ENCODE assay signal across 11 cellular contexts in the genomic region with DNA sequence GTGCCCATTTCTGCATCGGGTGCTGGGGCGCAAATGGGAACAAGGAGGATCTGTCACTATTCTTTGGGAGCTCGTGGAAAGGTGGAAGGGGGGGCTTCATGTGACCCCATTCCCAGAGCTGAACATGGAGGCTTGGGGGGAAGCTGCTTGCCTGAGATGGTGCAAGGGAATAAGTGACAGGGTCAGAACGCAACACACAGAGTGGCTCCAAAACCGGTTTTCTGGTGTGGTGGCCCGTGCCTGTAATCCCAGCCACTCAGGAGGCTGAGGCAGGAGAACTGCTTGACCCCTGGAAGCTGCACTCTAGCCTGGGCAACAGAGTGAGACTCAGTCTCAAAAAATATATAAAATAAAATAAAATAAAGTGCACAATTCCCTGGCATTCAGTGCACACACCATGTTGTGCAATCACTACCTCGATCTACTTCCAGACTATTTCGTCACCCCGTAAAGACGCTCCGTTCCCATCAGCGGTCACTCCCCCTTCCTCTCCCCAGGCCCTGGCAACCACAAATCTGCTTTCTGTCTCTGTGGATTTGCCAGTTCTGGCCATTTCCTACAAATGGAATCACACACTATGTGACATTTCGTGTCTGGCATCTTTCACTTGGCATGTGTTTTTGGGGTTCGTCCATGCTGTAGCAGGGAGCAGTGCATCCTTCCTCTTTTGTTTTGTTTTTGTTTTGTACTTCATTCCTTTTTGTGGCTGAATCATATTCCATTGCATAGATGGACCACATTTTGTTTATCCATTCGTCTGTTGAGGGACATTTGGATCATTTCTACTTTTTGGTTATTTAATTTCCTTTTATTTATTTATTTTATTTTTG. TPM values are rescaled to one million over a fixed set of nuclear protein-coding genes. Genes with fewer than 3 reads are reported as not detected.
DNase-seq lines count a peak whose midpoint lies in the region; ATAC-seq, FAIRE-seq and TF ChIP-seq lines count a peak whose summit lies in the region.
"Had no signal": no experiment of that assay in that cellular context is flagged by ENCODE, and none has a peak within 500 bp of the region (broad histone marks: within the 10 kb centered on the region; RNA-seq: fewer than 3 reads in every experiment).

No MANE protein-coding gene starts in this region.

- no TSS peak for BruUV-seq in IMR-90 (replicated peaks; lab: Mats Ljungman, UMichigan)
- no TSS peak for BruUV-seq in K562 (replicated peaks; lab: Mats Ljungman, UMichigan)
- BruUV-seq in HepG2 (replicated peaks; lab: Mats Ljungman, UMichigan) = no TSS peak

- H3K27me3 ChIP-seq in IMR-90 (ENCODE audit: control insufficient read depth, insufficient read depth, low read length) (peaks cover 9% of the 10 kb centered on the region), K562 (ENCODE audit: control insufficient read depth in 2 of 2, insufficient read depth in 2 of 2, low read length in 2 of 2) (peaks cover 36 to 54% of the 10 kb centered on the region in 2 experiments), HepG2 (ENCODE audit: control insufficient read depth in 1 of 2, insufficient read depth in 2 of 2, low read length in 2 of 2) (peaks cover 8 to 28% of the 10 kb centered on the region in 2 experiments), transverse colon (peaks cover 3% of the 10 kb centered on the region)

- dilution Hi-C loops in IMR-90 (cut with HindIII; ENCODE audit: low sequenced_read_pairs, unreplicated experiment) = no loop called here

- H3K79me2 ChIP-seq in K562 (ENCODE audit: control insufficient read depth, insufficient read depth, low read length) (no peaks in the 10 kb centered on the region), HepG2 (ENCODE audit: insufficient read depth, low read length) (no peaks in the 10 kb centered on the region)
- H3K79me2 ChIP-seq: parathyroid adenoma had no signal

- H3K23ac ChIP-seq in IMR-90 (ENCODE audit: low read depth, low read length) = no peak overlapping the region

- H3K36me3 Mint-ChIP-seq in natural killer cell = no peaks in the 10 kb centered on the region

- no peak overlapping the region for H3K18ac ChIP-seq in IMR-90 (ENCODE audit: low read depth, low read length)

- POLR2A ChIA-PET in IMR-90 (lab: Charles Lee; ENCODE audit: unreplicated experiment) (no interaction called here), K562 (lab: Yijun Ruan, JAX) (interaction anchor here (0.5 to 0.6 kb wide), 3 partner anchors 10 to 530 kb away, joined by 3 read pairs; no protein-coding TSS in a partner anchor), HepG2 (lab: Yijun Ruan, JAX) (no interaction called here)

- ATAC-seq in IMR-90 (ENCODE audit: low read depth) = peak; percentile 58
- peak; percentile 31; the same call in 1 of the 3 replicates for ATAC-seq in K562
- ATAC-seq in HepG2 = no peak
- no peak for ATAC-seq in HG02623 (IDR thresholded peaks at IDR 0.05; ENCODE audit: unreplicated experiment)
- ATAC-seq in natural killer cell = no peak

- H4K91ac ChIP-seq in IMR-90 (ENCODE audit: insufficient read depth, low read depth, low read length) = no peak overlapping the region

- no peak overlapping the region for H2AK9ac ChIP-seq in IMR-90 (replicated peaks; ENCODE audit: low read depth, low read length, poor library complexity)

- H3K9me1 ChIP-seq in IMR-90 (ENCODE audit: insufficient read depth, low read length) = no peaks in the 10 kb centered on the region
- peaks cover 4% of the 10 kb centered on the region for H3K9me1 ChIP-seq in K562 (ENCODE audit: control insufficient read depth, insufficient read depth, low read length)

- H3K9ac ChIP-seq in IMR-90 (ENCODE audit: low read depth, low read length) = no peak overlapping the region
- no peak overlapping the region for H3K9ac ChIP-seq in K562 (ENCODE audit: insufficient read depth in 1 of 2, low read depth in 2 of 2, low read length in 2 of 2)
- no peak overlapping the region for H3K9ac ChIP-seq in HepG2 (ENCODE audit: insufficient read depth, low read depth, low read length)
- H3K9ac ChIP-seq: parathyroid adenoma had no signal

- H3K27me3 Mint-ChIP-seq in natural killer cell (ENCODE audit: low read depth in 2 of 2) = peaks cover 0 to 3% of the 10 kb centered on the region in 2 donors

- no peak overlapping the region for H3K27ac ChIP-seq in IMR-90 (ENCODE audit: insufficient read depth, low read length)
- H3K27ac ChIP-seq in K562 (ENCODE audit: extremely low read depth, low read depth, low read length) = no peak overlapping the region
- no peak overlapping the region for H3K27ac ChIP-seq in HepG2 (ENCODE audit: extremely low read length, insufficient read depth, low read length)
- H3K27ac ChIP-seq in transverse colon = peak overlapping the region in 3 of 4 donors; percentile 26 to 57 (median 31)
- H3K27ac ChIP-seq: parathyroid adenoma had no signal

- no peak overlapping the region for H3K27ac Mint-ChIP-seq in natural killer cell
- H3K27ac Mint-ChIP-seq: activated CD4-positive, alpha-beta T cell treated with anti-CD3 and anti-CD28 coated beads, Interleukin-2, amount 10 ng/mL, durations not matched to agents 24 days and 14 days had no signal

- TF ChIP-seq CTCF in IMR-90 (conservative IDR thresholded peaks at IDR 0.05; ENCODE audit: low read depth, low read length) (no peak), K562 (IDR thresholded peaks at IDR 0.05 in 2 of 3, conservative IDR thresholded peaks at IDR 0.05 in 1 of 3; ENCODE audit: insufficient read depth in 2 of 3, low read depth in 1 of 3, low read length in 3 of 3) (no peak), HepG2 (CRISPR knock-in tag; IDR thresholded peaks at IDR 0.05) (no peak), transverse colon (IDR thresholded peaks at IDR 0.05) (no peak), natural killer cell (IDR thresholded peaks at IDR 0.05) (no peak)

- no peak overlapping the region for H2BK15ac ChIP-seq in IMR-90 (ENCODE audit: low read depth, low read length)

- TF ChIP-seq EP300 in K562 (IDR thresholded peaks at IDR 0.05; ENCODE audit: low read length) (no peak), HepG2 (IDR thresholded peaks at IDR 0.05; ENCODE audit: low read depth in 2 of 2, low read length in 2 of 2) (no peak), HepG2 (CRISPR knock-in tag; IDR thresholded peaks at IDR 0.05; ENCODE audit: borderline replicate concordance) (no peak), transverse colon (IDR thresholded peaks at IDR 0.05; ENCODE audit: low read depth) (no peak)

- H3K9me3 ChIP-seq in IMR-90 (ENCODE audit: control insufficient read depth, insufficient read depth, low read length) = no peaks in the 10 kb centered on the region
- H3K9me3 ChIP-seq in K562 (replicated peaks; ENCODE audit: control insufficient read depth, insufficient read depth, low read depth, low read length) = no peaks in the 10 kb centered on the region
- H3K9me3 ChIP-seq in HepG2 (ENCODE audit: low read length) = no peaks in the 10 kb centered on the region
- no peaks in the 10 kb centered on the region for H3K9me3 ChIP-seq in transverse colon

- no peak overlapping the region for H2BK20ac ChIP-seq in IMR-90 (ENCODE audit: low read depth, low read length)

- no peak overlapping the region for H3K14ac ChIP-seq in IMR-90 (replicated peaks; ENCODE audit: low read depth, low read length)

- no peak overlapping the region for H3K4ac ChIP-seq in IMR-90 (ENCODE audit: low read depth, low read length)

- H3K36me3 ChIP-seq in IMR-90 (ENCODE audit: control insufficient read depth, insufficient read depth, low read length) = no peaks in the 10 kb centered on the region
- no peaks in the 10 kb centered on the region for H3K36me3 ChIP-seq in K562 (ENCODE audit: control insufficient read depth, insufficient read depth, low read length)
- no peaks in the 10 kb centered on the region for H3K36me3 ChIP-seq in HepG2 (replicated peaks in 1 of 2; ENCODE audit: control insufficient read depth in 1 of 2, insufficient read depth in 2 of 2, low read length in 2 of 2)
- H3K36me3 ChIP-seq in transverse colon = no peaks in the 10 kb centered on the region

- H2BK5ac ChIP-seq in IMR-90 (ENCODE audit: low read depth, low read length, poor library complexity, severe bottlenecking) = no peak overlapping the region

- no peak overlapping the region for H3K4me3 Mint-ChIP-seq in natural killer cell
- H3K4me3 Mint-ChIP-seq: activated CD4-positive, alpha-beta T cell treated with anti-CD3 and anti-CD28 coated beads, Interleukin-2, amount 10 ng/mL, durations not matched to agents 24 days and 14 days had no signal

- TF ChIP-seq RAD21 in IMR-90 (IDR thresholded peaks at IDR 0.05; ENCODE audit: low read length) = no peak
- no peak for TF ChIP-seq RAD21 in K562 (CRISPR knock-in tag; conservative IDR thresholded peaks at IDR 0.05 in 1 of 2, IDR thresholded peaks at IDR 0.05 in 1 of 2)
- no peak for TF ChIP-seq RAD21 in HepG2 (CRISPR knock-in tag; IDR thresholded peaks at IDR 0.05)

- H3K4me3 ChIP-seq in IMR-90 (ENCODE audit: insufficient read depth, low read depth, low read length) (no peak overlapping the region), K562 (no peak overlapping the region), HepG2 (replicated peaks in 1 of 3; ENCODE audit: insufficient read depth in 1 of 3, low read depth in 2 of 3, low read length in 3 of 3) (no peak overlapping the region), transverse colon (no peak overlapping the region)

- no peak overlapping the region for H4K5ac ChIP-seq in IMR-90 (ENCODE audit: low read depth, low read length)

- CTCF ChIA-PET in IMR-90 (lab: Yijun Ruan, JAX) (no interaction called here), K562 (lab: Yijun Ruan, JAX; ENCODE audit: low intra/inter-chr PET ratio) (no interaction called here), HepG2 (lab: Yijun Ruan, JAX; ENCODE audit: low intra/inter-chr PET ratio, low total read pairs) (no interaction called here)

- no peak for FAIRE-seq in K562 (lab: Jason Lieb, UNC)
- no peak for FAIRE-seq in HepG2 (lab: Jason Lieb, UNC)

- H2BK120ac ChIP-seq in IMR-90 (ENCODE audit: low read depth, low read length) = no peak overlapping the region

- intact Hi-C loops in IMR-90 (cut with micrococcal nuclease) (no loop called here), K562 (cut with micrococcal nuclease) (no loop called here), HepG2 (cut with micrococcal nuclease; ENCODE audit: unreplicated experiment) (no loop called here), transverse colon (cut with DNase I; ENCODE audit: low total_unique reads) (no loop called here), natural killer cell (cut with micrococcal nuclease) (no loop called here)

- H3K4me1 ChIP-seq in IMR-90 (ENCODE audit: control insufficient read depth, insufficient read depth, low read length) = peaks cover 1% of the 10 kb centered on the region; the same call in 1 of the 2 replicates
- peaks cover 0 to 4% of the 10 kb centered on the region in 2 experiments; a peak in 2 of 5 replicates for H3K4me1 ChIP-seq in K562 (replicated peaks in 1 of 2; ENCODE audit: control insufficient read depth in 2 of 2, insufficient read depth in 2 of 2, low read length in 2 of 2)
- H3K4me1 ChIP-seq in HepG2 (ENCODE audit: insufficient read depth, low read length) = peaks cover 66% of the 10 kb centered on the region
- peaks cover 0 to 4% (median 2%) of the 10 kb centered on the region in 4 donors for H3K4me1 ChIP-seq in transverse colon
- H3K4me1 ChIP-seq: parathyroid adenoma had no signal

- WGBS in IMR-90 (ENCODE audit: extremely low coverage in 2 of 2, insufficient read length in 1 of 2), 2 experiments = 14% methylated on average over 6 of the region's 15 CpGs; no CpG with 5 or more reads in 1 of the 2 experiments
- WGBS in K562 (ENCODE audit: insufficient coverage, low coverage, missing lambda C conversion rate) = 3% methylated on average over 15 of the region's 15 CpGs
- WGBS in HepG2 (ENCODE audit: low lambda C conversion rate) = 17% methylated on average over 15 of the region's 15 CpGs
- WGBS in transverse colon (ENCODE audit: low coverage in 1 of 2), 2 donors = 49 to 59% methylated on average over 9 to 15 of the region's 15 CpGs

- no peaks in the 10 kb centered on the region for H4K20me1 ChIP-seq in IMR-90 (ENCODE audit: insufficient read depth, low read length)
- peaks cover 11% of the 10 kb centered on the region; the same call in 1 of the 2 replicates for H4K20me1 ChIP-seq in K562 (replicated peaks; ENCODE audit: control insufficient read depth, insufficient read depth, low read length)
- H4K20me1 ChIP-seq in HepG2 (ENCODE audit: insufficient read depth, low read length) = no peaks in the 10 kb centered on the region

- DNase-seq in IMR-90 (peak; percentile 78), K562 (ENCODE audit: extremely low read depth in 1 of 4, low spot score in 3 of 4) (no peak), HepG2 (ENCODE audit: low spot score) (no peak), transverse colon (peak; percentile 36), NCI-H1092 (lab: John Stamatoyannopoulos, UW) (no peak), natural killer cell (no peak), NCI-H748 (lab: John Stamatoyannopoulos, UW; ENCODE audit: unreplicated experiment) (no peak)
- DNase-seq: activated CD4-positive, alpha-beta T cell treated with anti-CD3 and anti-CD28 coated beads, Interleukin-2, amount 10 ng/mL, durations not matched to agents 24 days and 14 days; NK-92 treated with Interleukin-12 subunit alpha and Interleukin-12 subunit beta, amount 100 ng/mL, for 24 hours had no signal

- H3K79me1 ChIP-seq in IMR-90 (ENCODE audit: low read depth in 1 of 2, low read length in 2 of 2) = no peaks in the 10 kb centered on the region

- H2AK5ac ChIP-seq in IMR-90 (ENCODE audit: low read depth, low read length) = no peak overlapping the region

- H2AFZ ChIP-seq in IMR-90 (replicated peaks; ENCODE audit: low read length, poor library complexity) (peak overlapping the region; percentile 57), K562 (ENCODE audit: low read depth, low read length) (no peak overlapping the region), HepG2 (ENCODE audit: low read length) (no peak overlapping the region)
- H2AFZ ChIP-seq: parathyroid adenoma had no signal

- TF ChIP-seq POLR2A in IMR-90 (IDR thresholded peaks at IDR 0.05; ENCODE audit: low read depth, low read length) = no peak
- TF ChIP-seq POLR2A in K562 (conservative IDR thresholded peaks at IDR 0.05) = no peak
- no peak for TF ChIP-seq POLR2A in HepG2 (IDR thresholded peaks at IDR 0.05; ENCODE audit: insufficient read depth in 1 of 2, low read depth in 2 of 2, low read length in 2 of 2)
- TF ChIP-seq POLR2A in transverse colon (IDR thresholded peaks at IDR 0.05) = no peak

- no peaks in the 10 kb centered on the region for H3K9me3 Mint-ChIP-seq in natural killer cell
- H3K9me3 Mint-ChIP-seq: activated CD4-positive, alpha-beta T cell treated with anti-CD3 and anti-CD28 coated beads, Interleukin-2, amount 10 ng/mL, durations not matched to agents 24 days and 14 days had no signal

- no peak overlapping the region for H4K8ac ChIP-seq in IMR-90 (ENCODE audit: low read depth in 2 of 2, low read length in 2 of 2)

- peaks cover 0 to 5% of the 10 kb centered on the region in 2 donors for H3K4me1 Mint-ChIP-seq in natural killer cell

- in situ Hi-C loops in IMR-90 (cut with MboI; ENCODE audit: low sequenced_read_pairs) (no loop called here), K562 (cut with MboI) (no loop called here), HepG2 (cut with HindIII; ENCODE audit: extremely low pct_ligation_motif_present, low pct_unique_long_range_greater_than_20kb) (no loop called here), transverse colon (cut with MboI; ENCODE audit: low pct_ligation_motif_present in 1 of 4, low pct_unique_long_range_greater_than_20kb in 1 of 4, low sequenced_read_pairs in 3 of 4) (loop anchor here in 1 of 4 donors (25.0 kb wide), 1 partner anchor 197 kb away; a partner anchor contains a TSS)

- no peak overlapping the region for H3K56ac ChIP-seq in IMR-90 (ENCODE audit: extremely low read depth, insufficient read depth, low read length)

- H3K4me2 ChIP-seq in IMR-90 (ENCODE audit: low read depth, low read length) (peak overlapping the region; percentile 14; the same call in 1 of the 2 replicates), K562 (ENCODE audit: insufficient read depth, low read length) (no peak overlapping the region), HepG2 (ENCODE audit: low read depth, low read length) (no peak overlapping the region)

RNA-seq across cellular contexts. Expression of a gene that starts 18.3 kb away (rescaled TPM):
- total RNA-seq in IMR-90 (2012; rRNA removed) (under 0.01 TPM in 2 replicates), K562 (2014; rRNA removed) (not detected in 2 replicates), K562 (2014; rRNA removed; fragmentation: Illumina TruSeq; extraction: Trizol) (not detected in 2 replicates), K562 (2015; rRNA removed; fragmentation: Illumina TruSeq; extraction: Trizol) (not detected in 2 replicates), K562 (2021) (0.07 TPM in 1 of 2 replicates, not detected in the other), HepG2 (2016; rRNA removed; fragmentation: Illumina TruSeq; extraction: Trizol) (0.04 TPM in 1 of 2 replicates, not detected in the other), transverse colon (under 1 TPM in 2 of 4 donors, not detected in 2; 0.32 to 0.55 TPM), natural killer cell (not detected)
- polyA plus RNA-seq in IMR-90 (2012; rRNA removed) (0.34 and 0.43 TPM in 2 replicates), K562 (2011; rRNA removed) (not detected in 2 replicates), K562 (2014; fragmentation: Illumina TruSeq; extraction: Trizol) (not detected in 2 replicates), K562 (2014; fragmentation: Nextera tagmentation; extraction: Ambion mirVana) (not detected), K562 (2014; rRNA removed) (not detected in 2 replicates), HepG2 (2011; rRNA removed) (0.13 and 0.16 TPM in 2 replicates)
- polyA plus RNA-seq in IMR-90 (2012; cell fraction: cytosol; rRNA removed) = 0.16 and 0.34 TPM in 2 replicates
- 0.17 and 0.36 TPM in 2 replicates for polyA plus RNA-seq in IMR-90 (2012; cell fraction: nucleus; rRNA removed; ENCODE audit: low replicate concordance)
- total RNA-seq in K562 (2011; cell fraction: chromatin; rRNA removed; ENCODE audit: low replicate concordance) = not detected in 2 replicates
- not detected in 2 replicates for total RNA-seq in K562 (2011; cell fraction: nucleolus; rRNA removed)
- total RNA-seq in K562 (2011; cell fraction: nucleoplasm; rRNA removed) = not detected in 2 replicates
- polyA plus RNA-seq in K562 (2011; cell fraction: cytosol; rRNA removed) = not detected in 2 replicates
- polyA plus RNA-seq in K562 (2011; cell fraction: nucleus; rRNA removed) = not detected in 2 replicates
- polyA plus RNA-seq in K562 (2012) = not detected in 2 replicates
- polyA minus RNA-seq in K562 (2011; rRNA and poly(A)+ RNA removed) = not detected in 2 replicates
- polyA minus RNA-seq in K562 (2011; cell fraction: cytosol; rRNA and poly(A)+ RNA removed) = not detected in 2 replicates
- polyA minus RNA-seq in K562 (2011; cell fraction: nucleus; rRNA and poly(A)+ RNA removed) = not detected in 2 replicates
- not detected in 2 replicates for total RNA-seq in HepG2 (2016; cell fraction: cytosol; rRNA removed; fragmentation: Illumina TruSeq; extraction: Trizol; ENCODE audit: low read depth)
- total RNA-seq in HepG2 (2016; cell fraction: insoluble cytoplasmic fraction; rRNA removed; fragmentation: Illumina TruSeq; extraction: Trizol) = 0.04 TPM in 1 of 2 replicates, not detected in the other
- not detected in 2 replicates for total RNA-seq in HepG2 (2016; cell fraction: membrane; rRNA removed; fragmentation: Illumina TruSeq; extraction: Trizol)
- total RNA-seq in HepG2 (2016; cell fraction: nucleus; rRNA removed; fragmentation: Illumina TruSeq; extraction: Trizol) = not detected in 2 replicates
- 0.16 and 0.19 TPM in 2 replicates for polyA plus RNA-seq in HepG2 (2011; cell fraction: cytosol; rRNA removed)
- 0.23 and 0.37 TPM in 2 replicates for polyA plus RNA-seq in HepG2 (2011; cell fraction: nucleus; rRNA removed)
- polyA plus RNA-seq in HepG2 (2012) = 0.36 and 0.49 TPM in 2 replicates
- polyA plus RNA-seq in HepG2 (2016; cell fraction: cytosol; fragmentation: Illumina TruSeq; extraction: Trizol; ENCODE audit: low read depth) = not detected in 2 replicates
- polyA plus RNA-seq in HepG2 (2016; cell fraction: insoluble cytoplasmic fraction; fragmentation: Illumina TruSeq; extraction: Trizol; ENCODE audit: low read depth) = not detected in 2 replicates
- 0.08 TPM in 1 of 2 replicates, not detected in the other for polyA plus RNA-seq in HepG2 (2016; cell fraction: membrane; fragmentation: Illumina TruSeq; extraction: Trizol; ENCODE audit: low read depth)
- polyA plus RNA-seq in HepG2 (2016; cell fraction: nucleus; fragmentation: Illumina TruSeq; extraction: Trizol; ENCODE audit: insufficient read depth, low read depth) = 0.31 and 0.66 TPM in 2 replicates
- polyA minus RNA-seq in HepG2 (2011; rRNA and poly(A)+ RNA removed; ENCODE audit: low replicate concordance) = not detected in 2 replicates
- not detected in 2 replicates for polyA minus RNA-seq in HepG2 (2011; cell fraction: cytosol; rRNA and poly(A)+ RNA removed)
- polyA minus RNA-seq in HepG2 (2011; cell fraction: nucleus; rRNA and poly(A)+ RNA removed) = not detected in 2 replicates
- total RNA-seq: activated CD4-positive, alpha-beta T cell treated with anti-CD3 and anti-CD28 coated beads, Interleukin-2, amount 10 ng/mL, durations not matched to agents 24 days and 14 days had no signal

RNA-seq across cellular contexts. Expression of a gene that starts 22.4 kb away (rescaled TPM):
- 31.2 and 31.4 TPM in 2 replicates for total RNA-seq in IMR-90 (2012; rRNA removed)
- polyA plus RNA-seq in IMR-90 (2012; rRNA removed) = 39.2 and 50.3 TPM in 2 replicates
- polyA plus RNA-seq in IMR-90 (2012; cell fraction: cytosol; rRNA removed) = 19.9 and 28.2 TPM in 2 replicates
- 76.6 and 116 TPM in 2 replicates for polyA plus RNA-seq in IMR-90 (2012; cell fraction: nucleus; rRNA removed; ENCODE audit: low replicate concordance)
- total RNA-seq in K562 (2011; cell fraction: chromatin; rRNA removed; ENCODE audit: low replicate concordance) = 164 and 380 TPM in 2 replicates
- 194 and 199 TPM in 2 replicates for total RNA-seq in K562 (2011; cell fraction: nucleolus; rRNA removed)
- 117 and 137 TPM in 2 replicates for total RNA-seq in K562 (2011; cell fraction: nucleoplasm; rRNA removed)
- total RNA-seq in K562 (2014; rRNA removed) = 59.6 and 66.0 TPM in 2 replicates
- total RNA-seq in K562 (2014; rRNA removed; fragmentation: Illumina TruSeq; extraction: Trizol) = 24.6 and 27.9 TPM in 2 replicates
- total RNA-seq in K562 (2015; rRNA removed; fragmentation: Illumina TruSeq; extraction: Trizol) = 27.8 and 31.1 TPM in 2 replicates
- 98.8 and 103 TPM in 2 replicates for total RNA-seq in K562 (2021)
- polyA plus RNA-seq in K562 (2011; rRNA removed) = 21.5 and 44.9 TPM in 2 replicates
- polyA plus RNA-seq in K562 (2011; cell fraction: cytosol; rRNA removed) = 21.0 and 30.1 TPM in 2 replicates
- 96.8 and 126 TPM in 2 replicates for polyA plus RNA-seq in K562 (2011; cell fraction: nucleus; rRNA removed)
- 49.2 and 51.8 TPM in 2 replicates for polyA plus RNA-seq in K562 (2012)
- polyA plus RNA-seq in K562 (2014; fragmentation: Illumina TruSeq; extraction: Trizol) = 47.1 and 49.1 TPM in 2 replicates
- polyA plus RNA-seq in K562 (2014; fragmentation: Nextera tagmentation; extraction: Ambion mirVana) = under 1 TPM; 0.34 to 0.71 TPM
- 36.5 and 40.7 TPM in 2 replicates for polyA plus RNA-seq in K562 (2014; rRNA removed)
- polyA minus RNA-seq in K562 (2011; rRNA and poly(A)+ RNA removed) = 68.3 and 101 TPM in 2 replicates
- polyA minus RNA-seq in K562 (2011; cell fraction: cytosol; rRNA and poly(A)+ RNA removed) = 99.1 and 134 TPM in 2 replicates
- polyA minus RNA-seq in K562 (2011; cell fraction: nucleus; rRNA and poly(A)+ RNA removed) = 61.1 and 76.9 TPM in 2 replicates
- total RNA-seq in HepG2 (2016; rRNA removed; fragmentation: Illumina TruSeq; extraction: Trizol) = 37.3 and 41.8 TPM in 2 replicates
- 12.2 and 13.8 TPM in 2 replicates for total RNA-seq in HepG2 (2016; cell fraction: cytosol; rRNA removed; fragmentation: Illumina TruSeq; extraction: Trizol; ENCODE audit: low read depth)
- 29.5 and 44.5 TPM in 2 replicates for total RNA-seq in HepG2 (2016; cell fraction: insoluble cytoplasmic fraction; rRNA removed; fragmentation: Illumina TruSeq; extraction: Trizol)
- total RNA-seq in HepG2 (2016; cell fraction: membrane; rRNA removed; fragmentation: Illumina TruSeq; extraction: Trizol) = 18.3 and 21.1 TPM in 2 replicates
- total RNA-seq in HepG2 (2016; cell fraction: nucleus; rRNA removed; fragmentation: Illumina TruSeq; extraction: Trizol) = 36.9 and 43.6 TPM in 2 replicates
- 16.9 and 23.1 TPM in 2 replicates for polyA plus RNA-seq in HepG2 (2011; rRNA removed)
- 11.8 and 14.9 TPM in 2 replicates for polyA plus RNA-seq in HepG2 (2011; cell fraction: cytosol; rRNA removed)
- polyA plus RNA-seq in HepG2 (2011; cell fraction: nucleus; rRNA removed) = 81.5 and 87.6 TPM in 2 replicates
- polyA plus RNA-seq in HepG2 (2012) = 32.0 and 33.3 TPM in 2 replicates
- polyA plus RNA-seq in HepG2 (2016; cell fraction: cytosol; fragmentation: Illumina TruSeq; extraction: Trizol; ENCODE audit: low read depth) = 5.5 and 6.1 TPM in 2 replicates
- polyA plus RNA-seq in HepG2 (2016; cell fraction: insoluble cytoplasmic fraction; fragmentation: Illumina TruSeq; extraction: Trizol; ENCODE audit: low read depth) = 29.2 and 42.1 TPM in 2 replicates
- polyA plus RNA-seq in HepG2 (2016; cell fraction: membrane; fragmentation: Illumina TruSeq; extraction: Trizol; ENCODE audit: low read depth) = 9.6 and 10.6 TPM in 2 replicates
- polyA plus RNA-seq in HepG2 (2016; cell fraction: nucleus; fragmentation: Illumina TruSeq; extraction: Trizol; ENCODE audit: insufficient read depth, low read depth) = 67.1 and 73.6 TPM in 2 replicates
- polyA minus RNA-seq in HepG2 (2011; rRNA and poly(A)+ RNA removed; ENCODE audit: low replicate concordance) = 65.4 and 85.0 TPM in 2 replicates
- 39.4 and 46.0 TPM in 2 replicates for polyA minus RNA-seq in HepG2 (2011; cell fraction: cytosol; rRNA and poly(A)+ RNA removed)
- polyA minus RNA-seq in HepG2 (2011; cell fraction: nucleus; rRNA and poly(A)+ RNA removed) = 47.6 and 69.0 TPM in 2 replicates
- 100 to 1,000 TPM in 1 of 4 donors, 10 to 100 TPM in 3; 84.2 to 153 (median 91.9) TPM for total RNA-seq in transverse colon
- 100 to 1,000 TPM; 123 to 140 (median 138) TPM for total RNA-seq in natural killer cell

Comparison
In these comparisons a context has a peak if more than half of its experiments do, and no peak if none do; other contexts are left out.
1. ATAC-seq: peak in IMR-90 (single experiment) and K562 (single experiment); none in HepG2 (single experiment), HG02623 (single experiment) and natural killer cell (0 of 3).
2. DNase-seq: peak in IMR-90 (single experiment) and transverse colon (single experiment); none in K562 (0 of 4), HepG2 (single experiment), NCI-H1092 (single experiment), natural killer cell (single experiment) and NCI-H748 (single experiment).
3. H3K27ac ChIP-seq: peak in transverse colon (3 of 4); none in IMR-90 (single experiment), K562 (single experiment) and HepG2 (single experiment).